8 cellular contexts compared by ENCODE assay signal in the genomic region with DNA sequence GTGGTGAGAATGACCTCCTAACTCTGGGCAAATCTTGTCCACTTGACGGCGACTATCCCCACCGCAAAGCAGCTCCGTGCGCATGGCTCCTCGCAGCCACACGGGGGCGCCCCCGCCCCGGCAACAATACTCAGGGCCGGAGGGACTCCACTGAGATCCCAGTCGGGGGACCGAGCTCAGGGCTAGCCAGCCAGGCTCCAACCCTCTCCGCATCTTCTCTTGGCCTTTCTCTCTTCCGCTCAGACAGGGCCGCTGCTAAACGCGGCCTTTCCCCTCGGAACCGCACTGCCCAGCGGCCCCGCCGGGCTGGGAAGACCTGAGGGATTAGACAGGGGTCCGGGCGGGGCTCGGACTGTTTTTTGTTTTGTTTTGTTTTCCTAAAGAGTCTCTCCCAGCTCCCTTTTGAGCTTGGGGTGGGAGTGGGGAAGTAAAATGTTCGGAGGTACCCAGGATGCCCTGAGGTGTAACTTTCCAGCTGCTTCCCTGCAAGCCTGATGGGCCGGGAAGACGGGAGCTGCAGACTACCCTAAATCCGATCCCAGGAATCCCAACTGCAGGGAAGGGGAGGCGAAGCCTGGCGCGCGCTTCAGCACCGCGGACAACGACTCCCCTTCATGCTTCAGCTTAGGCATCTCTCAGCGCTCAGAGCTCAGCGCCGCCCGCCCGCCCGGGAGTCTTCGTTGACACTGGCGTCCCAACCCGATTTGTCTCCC. TPM values are rescaled to one million over a fixed set of nuclear protein-coding genes. Genes with fewer than 3 reads are reported as not detected.
A peak's percentile ranks its signal among the peaks of the same experiment; 100 is the strongest.
DNase-seq lines count a peak whose midpoint lies in the region; ATAC-seq, FAIRE-seq and TF ChIP-seq lines count a peak whose summit lies in the region.

No MANE protein-coding gene starts in this region.

- H3K36me3 ChIP-seq in neuronal stem cell (replicated peaks in 1 of 2; ENCODE audit: control insufficient read depth in 2 of 2, insufficient read depth in 2 of 2, low read length in 2 of 2) (no peaks in the 10 kb centered on the region), thoracic aorta (peaks cover 2% of the 10 kb centered on the region)

- no peak overlapping the region for H3K18ac ChIP-seq in neuronal stem cell (ENCODE audit: low read length)

- no peak overlapping the region for H2AK5ac ChIP-seq in neuronal stem cell (ENCODE audit: low read depth, low read length)

- H4K91ac ChIP-seq in neuronal stem cell (ENCODE audit: low read depth, low read length, poor library complexity): no peak overlapping the region

- intact Hi-C loops in activated naive CD4-positive, alpha-beta T cell treated with anti-CD3 and anti-CD28 coated beads for 36 hours (cut with micrococcal nuclease): loop anchor here (1.0 to 5.0 kb wide), 7 partner anchors 23 to 291 kb away; partner anchors contain the start of genes OGA and PPRC1

- no peak for FAIRE-seq in frontal cortex (lab: Jason Lieb, UNC)

- peak overlapping the region; percentile 76 for H3K4me3 Mint-ChIP-seq in activated naive CD4-positive, alpha-beta T cell treated with anti-CD3 and anti-CD28 coated beads for 36 hours

- H3K27me3 ChIP-seq in neuronal stem cell (ENCODE audit: control insufficient read depth in 3 of 3, insufficient read depth in 3 of 3, low read depth in 1 of 3, low read length in 3 of 3) (peaks cover 0 to 19% (median 0%) of the 10 kb centered on the region in 3 experiments), thoracic aorta (replicated peaks; ENCODE audit: insufficient read depth) (no peaks in the 10 kb centered on the region)

- H3K79me1 ChIP-seq in neuronal stem cell (ENCODE audit: low read depth, low read length): no peaks in the 10 kb centered on the region

- no peaks in the 10 kb centered on the region for H3K36me3 Mint-ChIP-seq in activated naive CD4-positive, alpha-beta T cell treated with anti-CD3 and anti-CD28 coated beads for 36 hours (ENCODE audit: low read depth)

- H3K4me1 ChIP-seq in neuronal stem cell (ENCODE audit: control insufficient read depth in 2 of 2, insufficient read depth in 1 of 2, low read depth in 1 of 2, low read length in 2 of 2): peaks cover 16 to 18% of the 10 kb centered on the region in 2 donors
- H3K4me1 ChIP-seq in thoracic aorta (ENCODE audit: control insufficient read depth in 1 of 2, low read depth in 2 of 2): peaks cover 6 to 24% of the 10 kb centered on the region in 2 donors

- H3K27ac ChIP-seq in neuronal stem cell (replicated peaks; ENCODE audit: low read length): no peak overlapping the region
- H3K27ac ChIP-seq in thoracic aorta: no peak overlapping the region

- no peak overlapping the region for H2BK12ac ChIP-seq in neuronal stem cell (ENCODE audit: low read length)

- no peak overlapping the region for H3K4ac ChIP-seq in neuronal stem cell (ENCODE audit: low read length)

- no CpG with 5 or more reads among the region's 46 CpGs for WGBS in neuronal stem cell (ENCODE audit: extremely low coverage in 2 of 2, insufficient read length in 2 of 2, insufficient replicate concordance in 1 of 2), 2 donors

- CTCF ChIA-PET in activated naive CD4-positive, alpha-beta T cell treated with anti-CD3 and anti-CD28 coated beads for 36 hours (lab: Charles Lee): interaction anchor here (0.6 to 5.5 kb wide), 52 partner anchors 8 to 1349 kb away, joined by 3 to 97 read pairs (median 4); partner anchors contain the start of genes NPM3, OGA and POLL

- peak overlapping the region; percentile 51 to 55 for H3K4me3 ChIP-seq in neuronal stem cell (ENCODE audit: low read length in 2 of 2)
- H3K4me3 ChIP-seq in thoracic aorta: peak overlapping the region; percentile 60

- H3K9me3 Mint-ChIP-seq in activated naive CD4-positive, alpha-beta T cell treated with anti-CD3 and anti-CD28 coated beads for 36 hours: no peaks in the 10 kb centered on the region

- no peak overlapping the region for H3K23ac ChIP-seq in neuronal stem cell (ENCODE audit: low read depth, low read length, poor library complexity)

- no peak overlapping the region for H2BK15ac ChIP-seq in neuronal stem cell (ENCODE audit: low read length)

- peak; percentile 70 for TF ChIP-seq CTCF in thoracic aorta (IDR thresholded peaks at IDR 0.05)

- DNase-seq in DMS53 (lab: John Stamatoyannopoulos, UW) (peak; percentile 91), Kasumi-1 (lab: John Stamatoyannopoulos, UW) (peak; percentile 85 to 92), SHP77 (lab: John Stamatoyannopoulos, UW) (peak; percentile 60 to 70), frontal cortex (ENCODE audit: low spot score in 2 of 2) (peak; percentile 83 to 85), neuronal stem cell (ENCODE audit: low spot score) (peak; percentile 88), thoracic aorta (ENCODE audit: low spot score) (no peak)
- DNase-seq in activated naive CD4-positive, alpha-beta T cell treated with anti-CD3 and anti-CD28 coated beads for 36 hours: peak; percentile 84

- ATAC-seq in GM21717 (IDR thresholded peaks at IDR 0.05; ENCODE audit: unreplicated experiment) (peak; percentile 52), thoracic aorta (ENCODE audit: insufficient number of reproducible peaks, low FRiP score, low read depth) (no peak)

- no peak overlapping the region for H2BK5ac ChIP-seq in neuronal stem cell (ENCODE audit: low read length)

- H3K14ac ChIP-seq in neuronal stem cell (ENCODE audit: low read length): no peak overlapping the region

- peak overlapping the region; percentile 75 for H3K4me2 ChIP-seq in neuronal stem cell (ENCODE audit: insufficient read depth, low read length, poor library complexity, severe bottlenecking)

- no peak overlapping the region for H2BK120ac ChIP-seq in neuronal stem cell (ENCODE audit: low read depth, low read length)

- H4K8ac ChIP-seq in neuronal stem cell (ENCODE audit: low read depth, low read length): no peak overlapping the region

- H3K9ac ChIP-seq in neuronal stem cell (ENCODE audit: low read depth, low read length, poor library complexity): no peak overlapping the region

- H3K27me3 Mint-ChIP-seq in activated naive CD4-positive, alpha-beta T cell treated with anti-CD3 and anti-CD28 coated beads for 36 hours (ENCODE audit: low read depth): peaks cover 14% of the 10 kb centered on the region

- peaks cover 41% of the 10 kb centered on the region for H3K4me1 Mint-ChIP-seq in activated naive CD4-positive, alpha-beta T cell treated with anti-CD3 and anti-CD28 coated beads for 36 hours (ENCODE audit: low read depth)

- no peak overlapping the region for H3K27ac Mint-ChIP-seq in activated naive CD4-positive, alpha-beta T cell treated with anti-CD3 and anti-CD28 coated beads for 36 hours

- peak overlapping the region; percentile 80 for H2AFZ ChIP-seq in neuronal stem cell (ENCODE audit: low read length)

- H3K9me3 ChIP-seq in neuronal stem cell (replicated peaks in 1 of 2; ENCODE audit: control insufficient read depth in 2 of 2, insufficient read depth in 1 of 2, low read depth in 1 of 2, low read length in 2 of 2) (no peaks in the 10 kb centered on the region), thoracic aorta (no peaks in the 10 kb centered on the region)

RNA-seq across cellular contexts. Expression of gene KCNIP2, which starts 2.7 kb away (rescaled TPM):
- under 1 TPM; 0.69 to 0.79 TPM for total RNA-seq in activated naive CD4-positive, alpha-beta T cell treated with anti-CD3 and anti-CD28 coated beads for 36 hours
- total RNA-seq in frontal cortex: 12.6 TPM
- 6.4 TPM for polyA plus RNA-seq in neuronal stem cell (2013, experiment 1 of 2)
- polyA plus RNA-seq in neuronal stem cell (2013, experiment 2 of 2): 6.7 TPM
- 1 to 10 TPM; 1.1 to 1.2 TPM for total RNA-seq in thoracic aorta

RNA-seq across cellular contexts. Expression of gene OGA, which starts 22.7 kb away (rescaled TPM):
- total RNA-seq in activated naive CD4-positive, alpha-beta T cell treated with anti-CD3 and anti-CD28 coated beads for 36 hours: 10 to 100 TPM; 90.8 to 96.3 TPM
- total RNA-seq in frontal cortex (407 TPM), thoracic aorta (100 to 1,000 TPM; 131 to 241 TPM)
- 74.9 TPM for polyA plus RNA-seq in neuronal stem cell (2013, experiment 1 of 2)
- polyA plus RNA-seq in neuronal stem cell (2013, experiment 2 of 2): 76.0 TPM

RNA-seq across cellular contexts. Expression of gene NPM3, which starts 57.7 kb away (rescaled TPM):
- 100 to 1,000 TPM; 213 to 230 TPM for total RNA-seq in activated naive CD4-positive, alpha-beta T cell treated with anti-CD3 and anti-CD28 coated beads for 36 hours
- total RNA-seq in frontal cortex (53.4 TPM), thoracic aorta (10 to 100 TPM; 16.3 to 19.9 TPM)
- 105 TPM for polyA plus RNA-seq in neuronal stem cell (2013, experiment 1 of 2)
- polyA plus RNA-seq in neuronal stem cell (2013, experiment 2 of 2): 108 TPM
